1 cellular context compared by ENCODE assay signal in genomic region chr14:50060871-50061663, GRCh38.
TF ChIP-seq lines count a peak whose summit lies in the region.

No MANE protein-coding gene starts in this region.

TF ChIP-seq in GM12878, 131 proteins besides CTCF, POLR2A, EP300 and RAD21 (continued from another document and continues in another):
- TF ChIP-seq BCL3 (IDR thresholded peaks at IDR 0.05; ENCODE audit: borderline replicate concordance, insufficient read depth, low read depth, low read length, poor library complexity, severe bottlenecking) (no peak), CREB1 (IDR thresholded peaks at IDR 0.05; ENCODE audit: low read depth) (peak; percentile 61; the same call in 1 of the 2 replicates), CREM (IDR thresholded peaks at IDR 0.05; ENCODE audit: low read depth) (peak; percentile 74), NR2F1 (conservative IDR thresholded peaks at IDR 0.05) (peak; percentile 35), CEBPB (IDR thresholded peaks at IDR 0.05; ENCODE audit: borderline replicate concordance in 1 of 2, low read depth in 2 of 2, low read length in 2 of 2) (peak in 1 of 2 experiments; percentile 19; a peak in 1 of 4 replicates), REST (IDR thresholded peaks at IDR 0.05; ENCODE audit: low read depth, low read length) (no peak), FOXK2 (IDR thresholded peaks at IDR 0.05) (no peak), FOXM1 (IDR thresholded peaks at IDR 0.05; ENCODE audit: low read depth, low read length) (peak; percentile 87), STAT3 (IDR thresholded peaks at IDR 0.05; ENCODE audit: low read depth, low read length) (no peak), LARP7 (IDR thresholded peaks at IDR 0.05) (no peak), ELK1 (IDR thresholded peaks at IDR 0.05; ENCODE audit: low read depth, low read length) (no peak), SUPT20H (IDR thresholded peaks at IDR 0.05; ENCODE audit: borderline replicate concordance, control insufficient read depth, low read depth, low read length) (no peak), MYB (IDR thresholded peaks at IDR 0.05; ENCODE audit: borderline replicate concordance, low read depth, low read length) (no peak), MTA2 (IDR thresholded peaks at IDR 0.05; ENCODE audit: low read depth) (peak; percentile 17; the same call in 1 of the 2 replicates), STAT1 (conservative IDR thresholded peaks at IDR 0.05) (no peak), SPI1 (IDR thresholded peaks at IDR 0.05; ENCODE audit: borderline replicate concordance, insufficient read depth, low read depth, low read length) (no peak), TCF12 (IDR thresholded peaks at IDR 0.05; ENCODE audit: low read depth, low read length) (peak; percentile 47; the same call in 1 of the 2 replicates), RFX5 (IDR thresholded peaks at IDR 0.05; ENCODE audit: low read depth, low read length) (no peak), IKZF2 (IDR thresholded peaks at IDR 0.05) (peak; percentile 82 to 88), RELA (IDR thresholded peaks at IDR 0.05; ENCODE audit: borderline replicate concordance, partially characterized antibody) (peak; percentile 49), SMC3 (IDR thresholded peaks at IDR 0.05; ENCODE audit: borderline replicate concordance, low read length) (peak; percentile 17; the same call in 1 of the 2 replicates), E2F4 (IDR thresholded peaks at IDR 0.05; ENCODE audit: low read depth, low read length) (no peak), ZNF274 (IDR thresholded peaks at IDR 0.05; ENCODE audit: insufficient read depth, insufficient read length) (no peak), TBL1XR1 (IDR thresholded peaks at IDR 0.05; ENCODE audit: low read depth, low read length) (no peak), BCL11A (IDR thresholded peaks at IDR 0.05; ENCODE audit: low read depth, low read length) (peak; percentile 57; the same call in 1 of the 2 replicates), CUX1 (IDR thresholded peaks at IDR 0.05; ENCODE audit: insufficient replicate concordance, low read depth, low read length) (peak; percentile 46), PAX8 (IDR thresholded peaks at IDR 0.05) (no peak), IKZF1 (conservative IDR thresholded peaks at IDR 0.05) (peak; percentile 85), ZNF384 (IDR thresholded peaks at IDR 0.05; ENCODE audit: borderline replicate concordance, low read depth, low read length) (peak; percentile 5; the same call in 1 of the 2 replicates), ASH2L (IDR thresholded peaks at IDR 0.05; ENCODE audit: borderline replicate concordance, low read depth) (no peak), JUNB (IDR thresholded peaks at IDR 0.05) (peak; percentile 60), RUNX3 (IDR thresholded peaks at IDR 0.05; ENCODE audit: low read length) (peak; percentile 86), HDAC2 (IDR thresholded peaks at IDR 0.05) (no peak), TAF1 (IDR thresholded peaks at IDR 0.05; ENCODE audit: borderline replicate concordance, low read depth, low read length) (no peak), NR2C2 (IDR thresholded peaks at IDR 0.05; ENCODE audit: borderline replicate concordance, control insufficient read depth, insufficient read length, low read depth) (no peak), EED (IDR thresholded peaks at IDR 0.05; ENCODE audit: low read depth) (peak; percentile 98), CHD1 (IDR thresholded peaks at IDR 0.05; ENCODE audit: low read depth, low read length) (no peak)
- TF ChIP-seq, protein P1, sequence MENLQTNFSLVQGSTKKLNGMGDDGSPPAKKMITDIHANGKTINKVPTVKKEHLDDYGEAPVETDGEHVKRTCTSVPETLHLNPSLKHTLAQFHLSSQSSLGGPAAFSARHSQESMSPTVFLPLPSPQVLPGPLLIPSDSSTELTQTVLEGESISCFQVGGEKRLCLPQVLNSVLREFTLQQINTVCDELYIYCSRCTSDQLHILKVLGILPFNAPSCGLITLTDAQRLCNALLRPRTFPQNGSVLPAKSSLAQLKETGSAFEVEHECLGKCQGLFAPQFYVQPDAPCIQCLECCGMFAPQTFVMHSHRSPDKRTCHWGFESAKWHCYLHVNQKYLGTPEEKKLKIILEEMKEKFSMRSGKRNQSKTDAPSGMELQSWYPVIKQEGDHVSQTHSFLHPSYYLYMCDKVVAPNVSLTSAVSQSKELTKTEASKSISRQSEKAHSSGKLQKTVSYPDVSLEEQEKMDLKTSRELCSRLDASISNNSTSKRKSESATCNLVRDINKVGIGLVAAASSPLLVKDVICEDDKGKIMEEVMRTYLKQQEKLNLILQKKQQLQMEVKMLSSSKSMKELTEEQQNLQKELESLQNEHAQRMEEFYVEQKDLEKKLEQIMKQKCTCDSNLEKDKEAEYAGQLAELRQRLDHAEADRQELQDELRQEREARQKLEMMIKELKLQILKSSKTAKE (IDR thresholded peaks at IDR 0.05; ENCODE audit: low read depth, poor library complexity, severe bottlenecking) = peak; percentile 67
- TF ChIP-seq, protein P2, sequence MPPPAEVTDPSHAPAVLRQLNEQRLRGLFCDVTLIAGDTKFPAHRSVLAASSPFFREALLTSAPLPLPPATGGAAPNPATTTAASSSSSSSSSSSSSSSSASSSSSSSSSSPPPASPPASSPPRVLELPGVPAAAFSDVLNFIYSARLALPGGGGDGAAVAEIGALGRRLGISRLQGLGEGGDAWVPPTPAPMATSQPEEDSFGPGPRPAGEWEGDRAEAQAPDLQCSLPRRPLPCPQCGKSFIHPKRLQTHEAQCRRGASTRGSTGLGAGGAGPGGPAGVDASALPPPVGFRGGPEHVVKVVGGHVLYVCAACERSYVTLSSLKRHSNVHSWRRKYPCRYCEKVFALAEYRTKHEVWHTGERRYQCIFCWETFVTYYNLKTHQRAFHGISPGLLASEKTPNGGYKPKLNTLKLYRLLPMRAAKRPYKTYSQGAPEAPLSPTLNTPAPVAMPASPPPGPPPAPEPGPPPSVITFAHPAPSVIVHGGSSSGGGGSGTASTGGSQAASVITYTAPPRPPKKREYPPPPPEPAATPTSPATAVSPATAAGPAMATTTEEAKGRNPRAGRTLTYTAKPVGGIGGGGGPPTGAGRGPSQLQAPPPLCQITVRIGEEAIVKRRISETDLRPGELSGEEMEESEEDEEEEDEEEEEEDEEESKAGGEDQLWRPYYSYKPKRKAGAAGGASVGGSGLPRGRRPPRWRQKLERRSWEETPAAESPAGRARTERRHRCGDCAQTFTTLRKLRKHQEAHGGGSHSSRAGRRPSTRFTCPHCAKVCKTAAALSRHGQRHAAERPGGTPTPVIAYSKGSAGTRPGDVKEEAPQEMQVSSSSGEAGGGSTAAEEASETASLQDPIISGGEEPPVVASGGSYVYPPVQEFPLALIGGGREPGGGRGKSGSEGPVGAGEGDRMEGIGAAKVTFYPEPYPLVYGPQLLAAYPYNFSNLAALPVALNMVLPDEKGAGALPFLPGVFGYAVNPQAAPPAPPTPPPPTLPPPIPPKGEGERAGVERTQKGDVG (CRISPR knock-in tag; IDR thresholded peaks at IDR 0.05) = no peak
- TF ChIP-seq, protein P3, sequence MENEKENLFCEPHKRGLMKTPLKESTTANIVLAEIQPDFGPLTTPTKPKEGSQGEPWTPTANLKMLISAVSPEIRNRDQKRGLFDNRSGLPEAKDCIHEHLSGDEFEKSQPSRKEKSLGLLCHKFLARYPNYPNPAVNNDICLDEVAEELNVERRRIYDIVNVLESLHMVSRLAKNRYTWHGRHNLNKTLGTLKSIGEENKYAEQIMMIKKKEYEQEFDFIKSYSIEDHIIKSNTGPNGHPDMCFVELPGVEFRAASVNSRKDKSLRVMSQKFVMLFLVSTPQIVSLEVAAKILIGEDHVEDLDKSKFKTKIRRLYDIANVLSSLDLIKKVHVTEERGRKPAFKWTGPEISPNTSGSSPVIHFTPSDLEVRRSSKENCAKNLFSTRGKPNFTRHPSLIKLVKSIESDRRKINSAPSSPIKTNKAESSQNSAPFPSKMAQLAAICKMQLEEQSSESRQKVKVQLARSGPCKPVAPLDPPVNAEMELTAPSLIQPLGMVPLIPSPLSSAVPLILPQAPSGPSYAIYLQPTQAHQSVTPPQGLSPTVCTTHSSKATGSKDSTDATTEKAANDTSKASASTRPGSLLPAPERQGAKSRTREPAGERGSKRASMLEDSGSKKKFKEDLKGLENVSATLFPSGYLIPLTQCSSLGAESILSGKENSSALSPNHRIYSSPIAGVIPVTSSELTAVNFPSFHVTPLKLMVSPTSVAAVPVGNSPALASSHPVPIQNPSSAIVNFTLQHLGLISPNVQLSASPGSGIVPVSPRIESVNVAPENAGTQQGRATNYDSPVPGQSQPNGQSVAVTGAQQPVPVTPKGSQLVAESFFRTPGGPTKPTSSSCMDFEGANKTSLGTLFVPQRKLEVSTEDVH (IDR thresholded peaks at IDR 0.05; ENCODE audit: low read depth, partially characterized antibody) = peak; percentile 29
